ENCODE assay signal across 21 cellular contexts in the genomic region with DNA sequence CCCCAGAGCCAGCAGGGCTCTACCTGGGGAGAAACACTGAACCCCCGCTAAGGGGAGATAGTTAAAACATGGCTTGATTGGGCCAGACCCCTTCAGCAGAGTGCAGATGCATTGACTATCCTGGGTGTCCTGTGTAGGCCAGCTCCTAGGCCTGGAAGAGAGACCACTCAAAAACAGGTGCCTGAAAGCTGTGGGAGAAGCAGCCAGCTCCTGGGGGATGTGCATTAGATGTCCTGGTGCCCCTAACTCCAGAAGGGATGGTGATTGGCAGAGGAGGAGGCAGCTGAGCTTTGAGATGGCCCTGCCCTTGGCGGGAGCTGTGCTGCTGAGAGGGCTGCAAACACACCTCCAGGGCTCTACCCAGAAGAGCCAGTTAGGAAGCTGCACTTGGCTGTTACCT.
A peak's percentile ranks its signal among the peaks of the same experiment; 100 is the strongest.
DNase-seq lines count a peak whose midpoint lies in the region; ATAC-seq, FAIRE-seq and TF ChIP-seq lines count a peak whose summit lies in the region.
"Had no signal": no experiment of that assay in that cellular context is flagged by ENCODE, and none has a peak within 500 bp of the region (broad histone marks: within the 10 kb centered on the region; RNA-seq: fewer than 3 reads in every experiment).

No MANE protein-coding gene starts in this region.

- H4K20me1 ChIP-seq in H1 (replicated peaks in 1 of 2; ENCODE audit: control insufficient read depth in 1 of 2, insufficient read depth in 2 of 2, low read length in 2 of 2) (peaks cover 0 to 1% of the 10 kb centered on the region in 2 experiments), osteoblast (ENCODE audit: insufficient read depth, low read length) (peaks cover 2% of the 10 kb centered on the region)

- peaks cover 0 to 12% (median 6%) of the 10 kb centered on the region in 4 experiments; a peak in 5 of 7 replicates for H3K4me1 ChIP-seq in H1 (replicated peaks in 1 of 4; ENCODE audit: control insufficient read depth in 3 of 4, insufficient read depth in 4 of 4, low read length in 3 of 4)
- H3K4me1 ChIP-seq in osteoblast (ENCODE audit: insufficient read depth, low read length), result peaks cover 18% of the 10 kb centered on the region
- H3K4me1 ChIP-seq in skeletal muscle tissue (ENCODE audit: control insufficient read depth in 3 of 3, insufficient read depth in 3 of 3, low read length in 3 of 3), result peaks cover 43 to 67% (median 62%) of the 10 kb centered on the region in 3 donors

- no peak overlapping the region for H3K14ac ChIP-seq in H1 (ENCODE audit: insufficient read length)

- DNase-seq in cardiac septum (ENCODE audit: low spot score) (peak; percentile 54), Right ventricle myocardium inferior (ENCODE audit: missing footprints) (no peak), H1 (ENCODE audit: low read depth in 1 of 2, low spot score in 2 of 2) (no peak), osteoblast (ENCODE audit: insufficient read length, low spot score, missing footprints) (peak; percentile 29), NCI-H128 (lab: John Stamatoyannopoulos, UW; ENCODE audit: unreplicated experiment) (no peak), ureter (ENCODE audit: low spot score) (no peak), ACHN (no peak)
- DNase-seq: CD8-positive, alpha-beta T cell; COR-L47; DMS 273 treated with DMSO at 0.1 percent for 48 hours; DMS53; DND-41; EL; HCEC 1CT had no signal

- no peak overlapping the region for H4K91ac ChIP-seq in H1 (replicated peaks; ENCODE audit: insufficient read length, low read length)

- H3K4ac ChIP-seq in H1 (replicated peaks; ENCODE audit: insufficient read length, low read depth, low read length), result no peak overlapping the region

- no peaks in the 10 kb centered on the region for H3K9me3 ChIP-seq in H1 (ENCODE audit: insufficient read depth in 2 of 2, low read depth in 1 of 2, low read length in 1 of 2)
- no peaks in the 10 kb centered on the region for H3K9me3 ChIP-seq in osteoblast (ENCODE audit: low read depth, low read length)
- no peaks in the 10 kb centered on the region for H3K9me3 ChIP-seq in skeletal muscle tissue (ENCODE audit: control insufficient read depth in 3 of 3, low read length in 3 of 3)
- H3K9me3 ChIP-seq: A549, BLaER1 had no signal

- H3K79me1 ChIP-seq in H1 (ENCODE audit: low read depth, low read length), result peaks cover 2% of the 10 kb centered on the region; the same call in 1 of the 2 replicates

- no peak overlapping the region for H3K18ac ChIP-seq in H1 (ENCODE audit: extremely low read depth, low read length)

- CTCF ChIA-PET in H1 (lab: Charles Lee; ENCODE audit: partially characterized antibody), result interaction anchor here (0.6 to 1.0 kb wide), 2 partner anchors 9 to 156 kb away, joined by 3 to 4 read pairs; no protein-coding TSS in a partner anchor

- no peak overlapping the region for H4K5ac ChIP-seq in H1 (ENCODE audit: insufficient read length, low read depth, low read length)

- TF ChIP-seq RAD21 in H1 (IDR thresholded peaks at IDR 0.05 in 1 of 2, conservative IDR thresholded peaks at IDR 0.05 in 1 of 2; ENCODE audit: low read depth in 2 of 2, low read length in 2 of 2), result no peak

- H2AFZ ChIP-seq in H1 (ENCODE audit: low read length) (no peak overlapping the region), osteoblast (ENCODE audit: low read length) (no peak overlapping the region)

- TF ChIP-seq CTCF in H1 (IDR thresholded peaks at IDR 0.05; ENCODE audit: control extremely low read depth in 1 of 3, insufficient read depth in 1 of 3, low read depth in 1 of 3, low read length in 3 of 3), result no peak
- no peak for TF ChIP-seq CTCF in osteoblast (IDR thresholded peaks at IDR 0.05; ENCODE audit: extremely low read depth, low read depth, low read length)

- POLR2A ChIA-PET in H1 (lab: Charles Lee; ENCODE audit: partially characterized antibody), result no interaction called here

- in situ Hi-C loops in ACHN (cut with HindIII; ENCODE audit: low pct_ligation_motif_present, low pct_unique_long_range_greater_than_20kb, low sequenced_read_pairs), result no loop called here

- H3K4me3 ChIP-seq in H1 (ENCODE audit: extremely low read depth in 1 of 4, insufficient read depth in 2 of 4, low read depth in 3 of 4, low read length in 4 of 4) (no peak overlapping the region), osteoblast (ENCODE audit: insufficient read depth, low read length) (no peak overlapping the region), skeletal muscle tissue (ENCODE audit: low read length in 3 of 3) (no peak overlapping the region)
- H3K4me3 ChIP-seq: A549, BLaER1, GM12878 had no signal

- H3K4me2 ChIP-seq in H1 (ENCODE audit: insufficient read depth in 1 of 2, low read depth in 2 of 2, low read length in 2 of 2) (no peak overlapping the region), osteoblast (ENCODE audit: insufficient read depth, low read length) (no peak overlapping the region)
- H3K4me2 ChIP-seq: A549, BLaER1 had no signal

- no peak overlapping the region for H2BK5ac ChIP-seq in H1 (ENCODE audit: low read depth, low read length)

- no peaks in the 10 kb centered on the region for H3K23me2 ChIP-seq in H1 (ENCODE audit: low read depth, low read length)

- FAIRE-seq in H1 (lab: Jason Lieb, UNC), result no peak
- FAIRE-seq: A549, GM12878, GM19239, H54 had no signal

- H3K36me3 ChIP-seq in H1 (ENCODE audit: control insufficient read depth in 2 of 4, insufficient read depth in 4 of 4, low read length in 3 of 4) (no peaks in the 10 kb centered on the region), osteoblast (ENCODE audit: insufficient read depth, low read length) (no peaks in the 10 kb centered on the region), skeletal muscle tissue (ENCODE audit: control insufficient read depth in 3 of 3, insufficient read depth in 3 of 3, low read length in 3 of 3) (no peaks in the 10 kb centered on the region)

- H2BK120ac ChIP-seq in H1 (replicated peaks; ENCODE audit: low read depth, low read length), result no peak overlapping the region

- H3K27me3 ChIP-seq in H1 (replicated peaks in 1 of 4; ENCODE audit: control insufficient read depth in 3 of 4, extremely low read depth in 1 of 4, insufficient read depth in 3 of 4, low read length in 3 of 4) (no peaks in the 10 kb centered on the region), osteoblast (ENCODE audit: insufficient read depth, low read length) (no peaks in the 10 kb centered on the region), skeletal muscle tissue (ENCODE audit: control insufficient read depth in 3 of 3, insufficient read depth in 3 of 3, low read length in 3 of 3) (no peaks in the 10 kb centered on the region)
- H3K27me3 ChIP-seq: BLaER1 had no signal

- H2AK5ac ChIP-seq in H1 (ENCODE audit: low read depth, low read length), result 0 out of 2 replicates have a peak overlapping the region, but pooled peaks have one; percentile 17

- no peak overlapping the region for H4K8ac ChIP-seq in H1 (ENCODE audit: extremely low read depth, insufficient read depth, low read length)

- TF ChIP-seq EP300 in H1 (IDR thresholded peaks at IDR 0.05; ENCODE audit: borderline replicate concordance in 1 of 2, low read depth in 2 of 2, low read length in 2 of 2), result no peak

- no peak overlapping the region for H3K56ac ChIP-seq in H1 (replicated peaks; ENCODE audit: insufficient read length, low read depth, low read length)

- H3K27ac ChIP-seq in H1 (ENCODE audit: low read depth, low read length) (no peak overlapping the region), osteoblast (ENCODE audit: low read depth, low read length) (no peak overlapping the region), skeletal muscle tissue (ENCODE audit: low read depth, low read length) (peak overlapping the region; percentile 64)
- H3K27ac ChIP-seq: 22Rv1, A549, BLaER1 had no signal

- H3K79me2 ChIP-seq in H1 (ENCODE audit: control insufficient read depth in 1 of 2, insufficient read depth in 2 of 2, low read length in 2 of 2) (no peaks in the 10 kb centered on the region), osteoblast (ENCODE audit: insufficient read depth, low read length) (no peaks in the 10 kb centered on the region)

- TF ChIP-seq POLR2A in H1 (IDR thresholded peaks at IDR 0.05; ENCODE audit: control extremely low read depth in 1 of 2, low read depth in 2 of 2, low read length in 2 of 2), result no peak

- whole genome bisulfite sequencing in H1 (ENCODE audit: extremely low coverage in 1 of 2, insufficient coverage in 1 of 2, insufficient read length in 1 of 2, insufficient replicate concordance in 2 of 2, low coverage in 1 of 2, low lambda C conversion rate in 2 of 2, missing lambda C conversion rate in 1 of 2), 2 experiments, result 81% methylated on average over 2 of the region's 2 CpGs; no CpG with 5 or more reads in 1 of the 2 experiments

- H3K23ac ChIP-seq in H1 (ENCODE audit: insufficient read length), result no peak overlapping the region

- no peak overlapping the region for H2BK20ac ChIP-seq in H1 (ENCODE audit: low read length)

- H3K9ac ChIP-seq in H1 (replicated peaks in 1 of 4; ENCODE audit: extremely low read depth in 1 of 4, low read depth in 3 of 4, low read length in 3 of 4) (no peak overlapping the region), skeletal muscle tissue (ENCODE audit: low read depth in 1 of 3, low read length in 3 of 3) (peak overlapping the region in 2 of 3 donors; percentile 45 to 54)
- H3K9ac ChIP-seq: BLaER1 had no signal

- 0 out of 2 replicates have a peak overlapping the region, but pooled peaks have one; percentile 50 for H2BK12ac ChIP-seq in H1 (ENCODE audit: low read depth, low read length)

- H2BK15ac ChIP-seq in H1 (ENCODE audit: low read length), result no peak overlapping the region

- no peak for ATAC-seq in Right ventricle myocardium inferior
- ATAC-seq: A549; CD8-positive, alpha-beta T cell; GM12878 had no signal

- intact Hi-C loops in cardiac septum (cut with DNase I), result no loop called here
- intact Hi-C loops in Right ventricle myocardium inferior (cut with DNase I), result no loop called here

TF ChIP-seq in H1, 55 proteins besides CTCF, POLR2A, EP300 and RAD21:
- TF ChIP-seq NANOG (IDR thresholded peaks at IDR 0.05; ENCODE audit: insufficient read depth, low read depth, low read length, poor library complexity, severe bottlenecking) (no peak), SAP30 (IDR thresholded peaks at IDR 0.05; ENCODE audit: insufficient read depth, insufficient replicate concordance, low read length) (no peak)
TF ChIP-seq in H1: peak in this region for 0.

Comparison
In these comparisons a context has a peak if more than half of its experiments do, and no peak if none do; other contexts are left out.
1. DNase-seq: peak in cardiac septum (single experiment) and osteoblast (single experiment); none in Right ventricle myocardium inferior (single experiment), H1 (0 of 2), NCI-H128 (single experiment), ureter (single experiment) and ACHN (single experiment).
2. H3K9ac ChIP-seq: peak in skeletal muscle tissue (2 of 3); none in H1 (0 of 4).